ENCODE assay signal across 8 cellular contexts in genomic region chr14:50312734-50313054, GRCh38. TPM values are rescaled to one million over a fixed set of nuclear protein-coding genes. Genes with fewer than 3 reads are reported as not detected.
A peak's percentile ranks its signal among the peaks of the same experiment; 100 is the strongest.
DNase-seq lines count a peak whose midpoint lies in the region; ATAC-seq and TF ChIP-seq lines count a peak whose summit lies in the region.

No MANE protein-coding gene starts in this region.

- peaks cover 4 to 12% of the 10 kb centered on the region in 2 experiments; a peak in 2 of 3 replicates for H3K36me3 ChIP-seq in HEK293 (ENCODE audit: control insufficient read depth in 2 of 2, insufficient read depth in 1 of 2, low read length in 2 of 2)
- no peaks in the 10 kb centered on the region for H3K36me3 ChIP-seq in mucosa of descending colon (ENCODE audit: low read depth)

- CTCF ChIA-PET in HEK293 (lab: Yijun Ruan, JAX): interaction anchor here (0.6 to 3.6 kb wide), 2 partner anchors 8 to 17 kb away, joined by 4 to 20 read pairs; no protein-coding TSS in a partner anchor

- POLR2A ChIA-PET in HEK293 (lab: Yijun Ruan, JAX): interaction anchor here (0.6 to 1.3 kb wide), 13 partner anchors 8 to 1421 kb away, joined by 3 to 8 read pairs (median 3); partner anchors contain the start of genes CDKL1, NIN, SAV1 and SOS2

- DNase-seq in NCI-H1105 treated with DMSO at 0.1 percent for 48 hours (lab: John Stamatoyannopoulos, UW) (peak; percentile 75), NCI-H1105 (lab: John Stamatoyannopoulos, UW) (no peak), NCI-H510A (lab: John Stamatoyannopoulos, UW) (peak; percentile 40), cardiac fibroblast (ENCODE audit: low read depth in 2 of 2) (no peak), mucosa of descending colon (no peak)

- no peaks in the 10 kb centered on the region for H3K4me1 ChIP-seq in HEK293 (ENCODE audit: control insufficient read depth, insufficient read depth, low read length)
- peaks cover 7% of the 10 kb centered on the region for H3K4me1 ChIP-seq in mucosa of descending colon (ENCODE audit: low read depth)

- ATAC-seq in mucosa of descending colon (peak; percentile 50), HG02970 (IDR thresholded peaks at IDR 0.05; ENCODE audit: low FRiP score, unreplicated experiment) (no peak), HG03097 (IDR thresholded peaks at IDR 0.05; ENCODE audit: low FRiP score, unreplicated experiment) (no peak)

- no peaks in the 10 kb centered on the region for H3K9me3 ChIP-seq in HEK293 (ENCODE audit: control insufficient read depth, insufficient read depth, low read depth, low read length)
- no peaks in the 10 kb centered on the region for H3K9me3 ChIP-seq in mucosa of descending colon

- H3K4me3 ChIP-seq in HEK293 (ENCODE audit: low read depth, low read length): peak overlapping the region; percentile 85
- peak overlapping the region; percentile 86 to 90 for H3K4me3 ChIP-seq in cardiac fibroblast (replicated peaks in 1 of 2; ENCODE audit: low read depth in 2 of 2, low read length in 2 of 2)
- peak overlapping the region; percentile 56 for H3K4me3 ChIP-seq in mucosa of descending colon

- peak overlapping the region; percentile 75 for H3K27ac ChIP-seq in HEK293 (ENCODE audit: extremely low read depth, low read depth, low read length)

- intact Hi-C loops in mucosa of descending colon (cut with DNase I, micrococcal nuclease): loop anchor here in 1 of 2 donors (10.0 kb wide), 1 partner anchor 82 kb away; the partner anchor contains the start of gene CDKL1

- TF ChIP-seq CTCF in HEK293 (tag by site-specific recombination; IDR thresholded peaks at IDR 0.05): no peak
- TF ChIP-seq CTCF in cardiac fibroblast (IDR thresholded peaks at IDR 0.05; ENCODE audit: low read depth, low read length): no peak
- TF ChIP-seq CTCF in mucosa of descending colon (IDR thresholded peaks at IDR 0.05): no peak

TF ChIP-seq in HEK293, 187 proteins besides CTCF, POLR2A, EP300 and RAD21:
- TF ChIP-seq PRDM6 (tag by site-specific recombination; IDR thresholded peaks at IDR 0.05): no peak
- TF ChIP-seq ZNF473 (tag by site-specific recombination; IDR thresholded peaks at IDR 0.05): no peak
- no peak for TF ChIP-seq ZNF223 (tag by site-specific recombination; IDR thresholded peaks at IDR 0.05)
- TF ChIP-seq ZFP3 (tag by site-specific recombination; IDR thresholded peaks at IDR 0.05; ENCODE audit: low read depth): no peak
- TF ChIP-seq ZNF791 (tag by site-specific recombination; IDR thresholded peaks at IDR 0.05): no peak
- no peak for TF ChIP-seq ZBTB1 (tag by site-specific recombination; IDR thresholded peaks at IDR 0.05)
- peak; percentile 85 for TF ChIP-seq ZBTB17 (tag by site-specific recombination; IDR thresholded peaks at IDR 0.05)
- TF ChIP-seq ZNF792 (tag by site-specific recombination; IDR thresholded peaks at IDR 0.05): no peak
- no peak for TF ChIP-seq ZNF18 (tag by site-specific recombination; IDR thresholded peaks at IDR 0.05)
- 0 out of 2 replicates have a peak, but pooled peaks have one; percentile 22 for TF ChIP-seq YY1 (tag by site-specific recombination; IDR thresholded peaks at IDR 0.05)
- 0 out of 2 replicates have a peak, but pooled peaks have one; percentile 16 for TF ChIP-seq KLF17 (tag by site-specific recombination; IDR thresholded peaks at IDR 0.05)
- TF ChIP-seq KLF10 (tag by site-specific recombination; IDR thresholded peaks at IDR 0.05): peak; percentile 72; the same call in 1 of the 2 replicates
- TF ChIP-seq ZNF132 (tag by site-specific recombination; IDR thresholded peaks at IDR 0.05; ENCODE audit: borderline replicate concordance): no peak
- TF ChIP-seq ZBTB11 (tag by site-specific recombination; conservative IDR thresholded peaks at IDR 0.05; ENCODE audit: low read depth): 0 out of 2 replicates have a peak, but pooled peaks have one; percentile 30
- TF ChIP-seq KLF9 (tag by site-specific recombination; IDR thresholded peaks at IDR 0.05; ENCODE audit: low read depth): 0 out of 2 replicates have a peak, but pooled peaks have one; percentile 7
- peak; percentile 58 for TF ChIP-seq ZNF600 (tag by site-specific recombination; IDR thresholded peaks at IDR 0.05)
- no peak for TF ChIP-seq KLF1 (tag by site-specific recombination; IDR thresholded peaks at IDR 0.05)
- no peak for TF ChIP-seq BCL11B (tag by site-specific recombination; IDR thresholded peaks at IDR 0.05; ENCODE audit: low read depth)
- TF ChIP-seq ZNF639 (tag by site-specific recombination; IDR thresholded peaks at IDR 0.05): no peak

RNA-seq across cellular contexts. Expression of gene DMAC2L, which starts 0.6 kb away (rescaled TPM):
- 10 to 100 TPM; 18.9 to 27.6 (median 21.5) TPM for total RNA-seq in mucosa of descending colon

RNA-seq across cellular contexts. Expression of gene L2HGDH, which starts 0.7 kb away (rescaled TPM):
- 10 to 100 TPM in 1 of 3 donors, 1 to 10 TPM in 2; 7.2 to 11.2 (median 9.8) TPM for total RNA-seq in mucosa of descending colon

Comparison
In these comparisons a context has a peak if more than half of its experiments do, and no peak if none do; other contexts are left out.
1. DNase-seq: peak in NCI-H1105 treated with DMSO at 0.1 percent for 48 hours (single experiment) and NCI-H510A (single experiment); none in NCI-H1105 (single experiment), cardiac fibroblast (0 of 2) and mucosa of descending colon (0 of 3).
2. Peak in every context shown above with its lines, with median percentiles within 50 percentile points of each other: H3K4me3 ChIP-seq.